In genomic region chr12:4307593-4308333, GRCh38 we compare ENCODE assay signal across 8 cellular contexts. TPM values are rescaled to one million over a fixed set of nuclear protein-coding genes. Genes with fewer than 3 reads are reported as not detected.
DNase-seq lines count a peak whose midpoint lies in the region; ATAC-seq, FAIRE-seq and TF ChIP-seq lines count a peak whose summit lies in the region.

No MANE protein-coding gene starts in this region.

- peaks cover 3% of the 10 kb centered on the region for H3K36me3 Mint-ChIP-seq in chondrocyte (ENCODE audit: low read depth)
- H3K36me3 Mint-ChIP-seq in stimulated activated naive B cell treated with anti-CD40 and anti-IgM and Interleukin-4, amounts not matched to agents 10 μg/mL and 1 μg/mL and 100 μg/mL, for 72 hours = peaks cover 38 to 68% of the 10 kb centered on the region in 2 donors

- H3K4me3 ChIP-seq in HUES48 (ENCODE audit: low read depth, low read length) (peak overlapping the region; percentile 48), NT2/D1 (ENCODE audit: insufficient read length, low read depth) (peak overlapping the region; percentile 27)

- no peak for FAIRE-seq in D721Med (lab: Jason Lieb, UNC)

- H3K9me3 ChIP-seq in HUES48 (ENCODE audit: control insufficient read depth, insufficient read depth, low read length) = no peaks in the 10 kb centered on the region
- no peaks in the 10 kb centered on the region for H3K9me3 ChIP-seq in NT2/D1 (ENCODE audit: insufficient read depth, low read length)

- H3K27ac ChIP-seq in HUES48 (ENCODE audit: low read depth, low read length) = peak overlapping the region; percentile 61

- H3K4me1 ChIP-seq in HUES48 (ENCODE audit: control insufficient read depth, insufficient read depth, low read length) (peaks cover 25% of the 10 kb centered on the region), NT2/D1 (ENCODE audit: insufficient read depth, insufficient read length) (peaks cover 4% of the 10 kb centered on the region)

- H3K4me3 Mint-ChIP-seq in chondrocyte (ENCODE audit: unreplicated experiment) = peak overlapping the region; percentile 53
- no peak overlapping the region for H3K4me3 Mint-ChIP-seq in stimulated activated naive B cell treated with anti-CD40 and anti-IgM and Interleukin-4, amounts not matched to agents 10 μg/mL and 1 μg/mL and 100 μg/mL, for 72 hours

- DNase-seq in D721Med (ENCODE audit: insufficient read length, low spot score) = peak; percentile 59
- peak; percentile 95 for DNase-seq in NT2/D1 (ENCODE audit: low read depth, low spot score)
- no peak for DNase-seq in chondrocyte (ENCODE audit: low spot score)
- DNase-seq in islet precursor cell = peak; percentile 99
- DNase-seq in stimulated activated naive B cell treated with anti-CD40 and anti-IgM and Interleukin-4, amounts not matched to agents 10 μg/mL and 1 μg/mL and 100 μg/mL, for 72 hours = no peak

- H3K9ac ChIP-seq in HUES48 (ENCODE audit: low read depth, low read length) = peak overlapping the region; percentile 32; the same call in 1 of the 2 replicates
- peak overlapping the region; percentile 72 for H3K9ac ChIP-seq in NT2/D1 (ENCODE audit: insufficient read length, low read depth)

- TF ChIP-seq CTCF in D721Med (IDR thresholded peaks at IDR 0.05; ENCODE audit: insufficient read depth, missing control alignments) (peak; percentile 73), chondrocyte (IDR thresholded peaks at IDR 0.05) (peak; percentile 91)

- peaks cover 10% of the 10 kb centered on the region for H3K4me1 Mint-ChIP-seq in chondrocyte (ENCODE audit: low read depth)
- peaks cover 0 to 4% of the 10 kb centered on the region in 2 donors for H3K4me1 Mint-ChIP-seq in stimulated activated naive B cell treated with anti-CD40 and anti-IgM and Interleukin-4, amounts not matched to agents 10 μg/mL and 1 μg/mL and 100 μg/mL, for 72 hours

- ATAC-seq in stimulated activated naive B cell treated with anti-CD40 and anti-IgM and Interleukin-4, amounts not matched to agents 10 μg/mL and 1 μg/mL and 100 μg/mL, for 72 hours (replicated peaks) = peak; percentile 69 to 77
- ATAC-seq in HG03175 (IDR thresholded peaks at IDR 0.05; ENCODE audit: unreplicated experiment) (no peak), GM21515 (IDR thresholded peaks at IDR 0.05; ENCODE audit: unreplicated experiment) (no peak)

- H3K27me3 ChIP-seq in HUES48 (ENCODE audit: control insufficient read depth, insufficient read depth, low read length) (no peaks in the 10 kb centered on the region), NT2/D1 (ENCODE audit: insufficient read depth, insufficient read length) (no peaks in the 10 kb centered on the region)

- peaks cover 20% of the 10 kb centered on the region for H3K36me3 ChIP-seq in HUES48 (ENCODE audit: control insufficient read depth, insufficient read depth, low read length)
- peaks cover 30% of the 10 kb centered on the region for H3K36me3 ChIP-seq in NT2/D1 (ENCODE audit: insufficient read depth, insufficient read length, low read length)

- no peaks in the 10 kb centered on the region for H3K27me3 Mint-ChIP-seq in chondrocyte (ENCODE audit: low read depth)
- no peaks in the 10 kb centered on the region for H3K27me3 Mint-ChIP-seq in stimulated activated naive B cell treated with anti-CD40 and anti-IgM and Interleukin-4, amounts not matched to agents 10 μg/mL and 1 μg/mL and 100 μg/mL, for 72 hours

- no peaks in the 10 kb centered on the region for H3K9me3 Mint-ChIP-seq in chondrocyte (ENCODE audit: low read depth)
- H3K9me3 Mint-ChIP-seq in stimulated activated naive B cell treated with anti-CD40 and anti-IgM and Interleukin-4, amounts not matched to agents 10 μg/mL and 1 μg/mL and 100 μg/mL, for 72 hours = no peaks in the 10 kb centered on the region

- no peak overlapping the region for H3K27ac Mint-ChIP-seq in chondrocyte (ENCODE audit: unreplicated experiment)
- H3K27ac Mint-ChIP-seq in stimulated activated naive B cell treated with anti-CD40 and anti-IgM and Interleukin-4, amounts not matched to agents 10 μg/mL and 1 μg/mL and 100 μg/mL, for 72 hours = peak overlapping the region; percentile 56

RNA-seq across cellular contexts. Expression of gene TIGAR, which starts 13.2 kb away (rescaled TPM):
- 27.1 to 30.1 TPM (median 28.8 TPM) in 3 replicates for total RNA-seq in chondrocyte

RNA-seq across cellular contexts. Expression of gene CCND2, which starts 34.2 kb away (rescaled TPM):
- 128 to 158 TPM (median 129 TPM) in 3 replicates for total RNA-seq in chondrocyte

Comparison
In these comparisons a context has a peak if more than half of its experiments do, and no peak if none do; other contexts are left out.
1. DNase-seq: peak in D721Med (single experiment), NT2/D1 (single experiment) and islet precursor cell (single experiment); none in chondrocyte (single experiment) and stimulated activated naive B cell treated with anti-CD40 and anti-IgM and Interleukin-4, amounts not matched to agents 10 μg/mL and 1 μg/mL and 100 μg/mL, for 72 hours (single experiment).
2. ATAC-seq: peak in stimulated activated naive B cell treated with anti-CD40 and anti-IgM and Interleukin-4, amounts not matched to agents 10 μg/mL and 1 μg/mL and 100 μg/mL, for 72 hours (2 of 2); none in HG03175 (single experiment) and GM21515 (single experiment).